ENCODE assay signal across 2 cellular contexts in the genomic region with DNA sequence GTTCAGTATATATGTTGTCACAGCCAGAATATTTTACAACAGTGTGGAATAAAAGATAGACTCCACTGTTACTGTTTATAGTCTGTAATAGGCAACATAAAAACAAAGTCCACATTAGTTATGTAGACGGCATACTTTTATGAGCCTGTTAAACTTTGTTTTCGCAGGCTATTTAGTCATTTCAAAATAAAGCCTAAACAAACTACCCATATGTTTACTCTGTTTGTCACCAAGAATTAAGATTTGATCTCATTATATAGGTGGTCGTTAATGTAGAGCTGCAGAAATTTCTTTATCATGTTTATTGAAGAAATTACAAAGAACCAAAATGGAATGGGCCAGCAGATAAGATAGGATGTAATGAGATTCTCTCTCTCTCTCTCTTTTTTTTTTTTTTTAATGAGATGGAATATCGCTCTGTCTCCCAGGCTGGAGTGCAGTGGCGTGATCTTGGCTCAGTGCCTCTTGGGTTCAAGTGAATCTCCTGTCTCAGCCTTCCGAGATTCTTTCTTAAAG.
TF ChIP-seq lines count a peak whose summit lies in the region.

No MANE protein-coding gene starts in this region.

TF ChIP-seq in HEK293T, 16 proteins besides CTCF, POLR2A, EP300 and RAD21 (continued from another document):
- TF ChIP-seq L3MBTL2 (conservative IDR thresholded peaks at IDR 0.05) (no peak), CTBP1 (IDR thresholded peaks at IDR 0.05; ENCODE audit: borderline replicate concordance) (peak; percentile 81), ZNF384 (IDR thresholded peaks at IDR 0.05) (peak; percentile 97)

TF ChIP-seq in WTC11, 78 proteins besides CTCF, POLR2A, EP300 and RAD21 (continued from another document):
- TF ChIP-seq NFYB (CRISPR knock-in tag; conservative IDR thresholded peaks at IDR 0.05; ENCODE audit: low read depth) (no peak), JUN (CRISPR knock-in tag; IDR thresholded peaks at IDR 0.05) (no peak), RORB (CRISPR knock-in tag; IDR thresholded peaks at IDR 0.05) (no peak), CREB1 (CRISPR knock-in tag; IDR thresholded peaks at IDR 0.05) (no peak), SMAD3 (CRISPR knock-in tag; IDR thresholded peaks at IDR 0.05; ENCODE audit: borderline replicate concordance) (no peak)
- TF ChIP-seq, protein P1, sequence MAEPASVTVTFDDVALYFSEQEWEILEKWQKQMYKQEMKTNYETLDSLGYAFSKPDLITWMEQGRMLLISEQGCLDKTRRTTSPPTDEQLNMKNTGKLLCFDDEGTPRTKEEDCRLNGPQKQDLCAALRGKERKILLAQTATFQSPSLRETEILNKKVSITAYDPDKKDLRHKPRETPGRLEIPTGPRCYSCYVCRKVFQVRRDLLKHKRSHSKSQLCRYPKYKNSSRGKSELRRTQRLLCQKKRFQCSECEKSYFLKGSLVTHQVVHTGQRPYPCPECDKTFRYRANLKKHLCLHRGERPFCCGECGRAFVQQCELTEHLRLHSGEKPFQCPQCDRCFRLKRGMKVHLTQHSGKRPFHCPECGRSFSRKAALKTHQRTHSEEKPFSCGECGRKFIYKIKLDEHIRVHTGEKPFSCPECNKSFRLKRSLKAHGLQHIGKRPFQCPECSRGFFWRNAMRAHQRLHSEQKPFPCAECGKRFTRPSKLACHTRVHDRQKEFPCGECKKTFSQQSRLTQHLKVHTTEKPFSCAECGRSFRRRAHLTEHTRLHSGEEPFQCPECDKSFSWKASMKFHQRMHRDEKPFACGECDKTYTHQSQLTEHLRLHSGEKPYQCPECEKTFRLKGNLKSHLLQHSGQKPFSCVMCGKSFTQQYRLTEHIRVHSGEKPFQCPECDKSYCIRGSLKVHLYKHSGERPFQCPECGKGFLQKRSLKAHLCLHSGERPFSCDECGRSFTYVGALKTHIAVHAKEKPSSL (CRISPR knock-in tag; conservative IDR thresholded peaks at IDR 0.05): no peak
- TF ChIP-seq, protein P2, sequence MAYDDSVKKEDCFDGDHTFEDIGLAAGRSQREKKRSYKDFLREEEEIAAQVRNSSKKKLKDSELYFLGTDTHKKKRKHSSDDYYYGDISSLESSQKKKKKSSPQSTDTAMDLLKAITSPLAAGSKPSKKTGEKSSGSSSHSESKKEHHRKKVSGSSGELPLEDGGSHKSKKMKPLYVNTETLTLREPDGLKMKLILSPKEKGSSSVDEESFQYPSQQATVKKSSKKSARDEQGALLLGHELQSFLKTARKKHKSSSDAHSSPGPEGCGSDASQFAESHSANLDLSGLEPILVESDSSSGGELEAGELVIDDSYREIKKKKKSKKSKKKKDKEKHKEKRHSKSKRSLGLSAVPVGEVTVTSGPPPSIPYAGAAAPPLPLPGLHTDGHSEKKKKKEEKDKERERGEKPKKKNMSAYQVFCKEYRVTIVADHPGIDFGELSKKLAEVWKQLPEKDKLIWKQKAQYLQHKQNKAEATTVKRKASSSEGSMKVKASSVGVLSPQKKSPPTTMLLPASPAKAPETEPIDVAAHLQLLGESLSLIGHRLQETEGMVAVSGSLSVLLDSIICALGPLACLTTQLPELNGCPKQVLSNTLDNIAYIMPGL (CRISPR knock-in tag; IDR thresholded peaks at IDR 0.05): no peak
- TF ChIP-seq, protein P3, sequence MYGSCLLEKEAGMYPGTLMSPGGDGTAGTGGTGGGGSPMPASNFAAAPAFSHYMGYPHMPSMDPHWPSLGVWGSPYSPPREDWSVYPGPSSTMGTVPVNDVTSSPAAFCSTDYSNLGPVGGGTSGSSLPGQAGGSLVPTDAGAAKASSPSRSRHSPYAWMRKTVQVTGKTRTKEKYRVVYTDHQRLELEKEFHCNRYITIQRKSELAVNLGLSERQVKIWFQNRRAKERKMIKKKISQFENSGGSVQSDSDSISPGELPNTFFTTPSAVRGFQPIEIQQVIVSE (CRISPR knock-in tag; IDR thresholded peaks at IDR 0.05; ENCODE audit: borderline replicate concordance): no peak
TF ChIP-seq in WTC11: peak in this region for 0.
